ENCODE assay signal across 16 cellular contexts in the genomic region with DNA sequence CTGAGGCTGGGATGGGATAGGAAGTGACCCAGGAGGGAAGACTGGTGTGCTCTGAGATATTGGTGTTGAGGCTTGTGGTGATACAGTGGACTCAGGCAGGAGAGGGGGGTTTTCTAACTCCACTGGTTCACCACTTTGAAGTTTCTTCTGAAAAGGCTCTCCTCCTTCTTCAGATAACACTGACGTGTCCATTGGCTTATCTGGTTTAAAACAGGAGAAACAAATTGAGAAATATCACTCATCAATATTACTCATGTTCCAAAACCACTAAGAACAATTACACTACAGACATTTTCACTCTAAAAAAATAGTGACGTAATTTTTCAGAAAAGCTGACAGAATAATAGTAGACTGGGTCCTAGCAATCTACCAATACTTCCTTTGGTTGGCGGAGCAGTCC. TPM values are rescaled to one million over a fixed set of nuclear protein-coding genes. Genes with fewer than 3 reads are reported as not detected.
A peak's percentile ranks its signal among the peaks of the same experiment; 100 is the strongest.
DNase-seq lines count a peak whose midpoint lies in the region; ATAC-seq and TF ChIP-seq lines count a peak whose summit lies in the region.
"Had no signal": no experiment of that assay in that cellular context is flagged by ENCODE, and none has a peak within 500 bp of the region (broad histone marks: within the 10 kb centered on the region; RNA-seq: fewer than 3 reads in every experiment).

No MANE protein-coding gene starts in this region.

- TF ChIP-seq CTCF in RWPE2 (IDR thresholded peaks at IDR 0.05; ENCODE audit: poor library complexity, severe bottlenecking) (no peak), epithelial cell of esophagus (IDR thresholded peaks at IDR 0.05; ENCODE audit: insufficient read depth, low read depth, low read length, missing control alignments) (no peak)

- H3K9me3 Mint-ChIP-seq in activated naive CD4-positive, alpha-beta T cell treated with anti-CD3 and anti-CD28 coated beads, Interleukin-2, amount 50 U/mL, for 72 hours, result no peaks in the 10 kb centered on the region
- no peaks in the 10 kb centered on the region for H3K9me3 Mint-ChIP-seq in stimulated activated naive CD8-positive, alpha-beta T cell treated with anti-CD3 and anti-CD28 coated beads, Interleukin-15, amount 100 ng/mL, for 72 hours
- H3K9me3 Mint-ChIP-seq: activated CD4-positive, alpha-beta T cell treated with anti-CD3 and anti-CD28 coated beads, Interleukin-2, amount 10 ng/mL, durations not matched to agents 24 days and 14 days had no signal

- H3K27ac Mint-ChIP-seq in activated naive CD4-positive, alpha-beta T cell treated with anti-CD3 and anti-CD28 coated beads, Interleukin-2, amount 50 U/mL, for 72 hours, result no peak overlapping the region
- peak overlapping the region; percentile 41 to 72 for H3K27ac Mint-ChIP-seq in stimulated activated naive CD8-positive, alpha-beta T cell treated with anti-CD3 and anti-CD28 coated beads, Interleukin-15, amount 100 ng/mL, for 72 hours
- H3K27ac Mint-ChIP-seq: activated CD4-positive, alpha-beta T cell treated with anti-CD3 and anti-CD28 coated beads, Interleukin-2, amount 10 ng/mL, durations not matched to agents 24 days and 14 days had no signal

- no peak overlapping the region for H3K4me3 Mint-ChIP-seq in stimulated activated naive CD8-positive, alpha-beta T cell treated with anti-CD3 and anti-CD28 coated beads, Interleukin-15, amount 100 ng/mL, for 72 hours
- H3K4me3 Mint-ChIP-seq: activated CD4-positive, alpha-beta T cell treated with anti-CD3 and anti-CD28 coated beads, Interleukin-2, amount 10 ng/mL, durations not matched to agents 24 days and 14 days had no signal

- H3K4me3 ChIP-seq in RWPE2 (ENCODE audit: severe bottlenecking) (no peak overlapping the region), epithelial cell of esophagus (ENCODE audit: low read length) (no peak overlapping the region)
- H3K4me3 ChIP-seq: heart right ventricle, right lobe of liver, vagina had no signal

- H3K4me1 Mint-ChIP-seq in stimulated activated naive CD8-positive, alpha-beta T cell treated with anti-CD3 and anti-CD28 coated beads, Interleukin-15, amount 100 ng/mL, for 72 hours, result no peaks in the 10 kb centered on the region
- H3K4me1 Mint-ChIP-seq: activated CD4-positive, alpha-beta T cell treated with anti-CD3 and anti-CD28 coated beads, Interleukin-2, amount 10 ng/mL, durations not matched to agents 24 days and 14 days had no signal

- no peaks in the 10 kb centered on the region for H3K27me3 Mint-ChIP-seq in stimulated activated naive CD8-positive, alpha-beta T cell treated with anti-CD3 and anti-CD28 coated beads, Interleukin-15, amount 100 ng/mL, for 72 hours
- H3K27me3 Mint-ChIP-seq: activated CD4-positive, alpha-beta T cell treated with anti-CD3 and anti-CD28 coated beads, Interleukin-2, amount 10 ng/mL, durations not matched to agents 24 days and 14 days had no signal

- no peak overlapping the region for H3K27ac ChIP-seq in RWPE2 (ENCODE audit: poor library complexity, severe bottlenecking)
- H3K27ac ChIP-seq: heart right ventricle, right lobe of liver, vagina had no signal

- peaks cover 78% of the 10 kb centered on the region for H3K36me3 ChIP-seq in RWPE2 (ENCODE audit: low read depth)

- peaks cover 14% of the 10 kb centered on the region for H3K4me1 ChIP-seq in RWPE2 (ENCODE audit: insufficient read depth, poor library complexity, severe bottlenecking)
- H3K4me1 ChIP-seq: heart right ventricle, right lobe of liver, vagina had no signal

- H3K27me3 ChIP-seq in RWPE2 (ENCODE audit: insufficient read depth, poor library complexity, severe bottlenecking), result no peaks in the 10 kb centered on the region
- H3K27me3 ChIP-seq: heart right ventricle, right lobe of liver, vagina had no signal

- no peaks in the 10 kb centered on the region for H3K9me3 ChIP-seq in RWPE2 (ENCODE audit: severe bottlenecking)
- H3K9me3 ChIP-seq: heart right ventricle, right lobe of liver, vagina had no signal

- DNase-seq in activated naive CD4-positive, alpha-beta T cell treated with anti-CD3 and anti-CD28 coated beads, Interleukin-2, amount 50 U/mL, for 72 hours (ENCODE audit: low spot score in 2 of 2), result no peak
- no peak for DNase-seq in activated naive CD4-positive, alpha-beta T cell treated with Interleukin-2 at 50 U/mL for 16 hours
- DNase-seq in RWPE2 (ENCODE audit: low spot score) (no peak), epithelial cell of esophagus (ENCODE audit: low read depth) (peak; percentile 42), posterior cingulate gyrus (no peak), iPS-NIHi11 (ENCODE audit: low spot score) (no peak)
- DNase-seq in stimulated activated naive CD8-positive, alpha-beta T cell treated with anti-CD3 and anti-CD28 coated beads, Interleukin-15, amount 100 ng/mL, for 72 hours, result no peak
- DNase-seq: activated CD4-positive, alpha-beta T cell treated with anti-CD3 and anti-CD28 coated beads, Interleukin-2, amount 10 ng/mL, durations not matched to agents 24 days and 14 days; anterior cingulate cortex; heart right ventricle; NCI-H2029; NCI-H510A treated with DMSO at 0.1 percent for 48 hours; nucleus accumbens; right lobe of liver had no signal

- peaks cover 0 to 4% of the 10 kb centered on the region in 2 donors for H3K36me3 Mint-ChIP-seq in activated naive CD4-positive, alpha-beta T cell treated with anti-CD3 and anti-CD28 coated beads, Interleukin-2, amount 50 U/mL, for 72 hours

- peak; percentile 49 to 54 for ATAC-seq in activated naive CD4-positive, alpha-beta T cell treated with anti-CD3 and anti-CD28 coated beads, Interleukin-2, amount 50 U/mL, for 72 hours
- peak; percentile 36; the same call in 2 of the 3 replicates for ATAC-seq in RWPE2 (ENCODE audit: low read depth)
- peak; percentile 31 for ATAC-seq in stimulated activated naive CD8-positive, alpha-beta T cell treated with anti-CD3 and anti-CD28 coated beads, Interleukin-15, amount 100 ng/mL, for 72 hours
- ATAC-seq in GM19467 (IDR thresholded peaks at IDR 0.05; ENCODE audit: unreplicated experiment), result no peak
- ATAC-seq: heart right ventricle, right lobe of liver had no signal

- intact Hi-C loops in posterior cingulate gyrus (cut with DNase I), result no loop called here

RNA-seq across cellular contexts. Expression of a gene that starts 23.1 kb away (rescaled TPM):
- 10 to 100 TPM; 24.0 to 35.9 TPM for total RNA-seq in activated naive CD4-positive, alpha-beta T cell treated with anti-CD3 and anti-CD28 coated beads, Interleukin-2, amount 50 U/mL, for 72 hours

RNA-seq across cellular contexts. Expression of a gene that starts 47.5 kb away (rescaled TPM):
- total RNA-seq in activated naive CD4-positive, alpha-beta T cell treated with anti-CD3 and anti-CD28 coated beads, Interleukin-2, amount 50 U/mL, for 72 hours, result 1 to 10 TPM in 1 of 2 donors, under 1 TPM in 1; 0.84 to 1.4 TPM

Comparison
In these comparisons a context has a peak if more than half of its experiments do, and no peak if none do; other contexts are left out.
1. H3K27ac Mint-ChIP-seq: peak in stimulated activated naive CD8-positive, alpha-beta T cell treated with anti-CD3 and anti-CD28 coated beads, Interleukin-15, amount 100 ng/mL, for 72 hours (2 of 2); none in activated naive CD4-positive, alpha-beta T cell treated with anti-CD3 and anti-CD28 coated beads, Interleukin-2, amount 50 U/mL, for 72 hours (0 of 2).